ENCODE assay signal across 6 cellular contexts in the genomic region with DNA sequence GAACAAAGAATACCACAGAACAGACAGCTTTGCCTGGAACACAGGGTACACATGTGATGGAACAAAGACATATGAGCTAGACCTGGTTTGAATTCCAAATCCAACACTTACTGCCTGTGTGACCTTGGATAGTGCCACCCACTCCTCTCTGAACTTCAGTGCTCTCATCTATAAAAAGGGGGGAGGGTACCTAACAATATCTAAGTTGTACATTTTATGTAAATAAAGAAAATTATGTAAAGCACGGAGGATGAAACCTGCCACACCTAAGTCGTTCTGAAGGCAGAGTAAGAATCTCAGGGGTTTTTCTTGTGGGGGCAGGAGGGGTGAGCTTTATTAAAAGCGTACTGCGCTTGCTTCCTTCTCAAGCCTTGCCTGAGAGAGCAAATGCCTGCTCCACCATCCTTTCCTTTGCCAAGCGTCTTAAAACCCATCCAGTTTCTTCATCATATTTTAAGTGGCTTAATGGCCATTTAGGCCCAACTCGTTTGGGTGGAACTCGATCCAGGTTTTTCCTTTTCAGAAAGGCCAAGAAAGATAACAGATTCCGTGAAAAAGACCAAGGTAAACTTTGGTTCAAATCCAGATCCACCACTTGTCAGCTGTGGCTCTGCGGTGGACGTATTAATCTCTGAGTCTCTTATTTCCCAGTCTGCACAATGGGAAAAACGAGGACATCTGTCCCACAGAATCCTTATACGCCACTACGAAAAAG. TPM values are rescaled to one million over a fixed set of nuclear protein-coding genes. Genes with fewer than 3 reads are reported as not detected.
DNase-seq lines count a peak whose midpoint lies in the region; ATAC-seq, FAIRE-seq and TF ChIP-seq lines count a peak whose summit lies in the region.

No MANE protein-coding gene starts in this region.

- H3K56ac ChIP-seq in IMR-90 (ENCODE audit: extremely low read depth, insufficient read depth, low read length): peak overlapping the region; percentile 22; the same call in 1 of the 2 replicates

- peak overlapping the region; percentile 65 for H3K23ac ChIP-seq in IMR-90 (ENCODE audit: low read depth, low read length)

- H3K18ac ChIP-seq in IMR-90 (ENCODE audit: low read depth, low read length): peak overlapping the region; percentile 77

- no TSS peak for BruUV-seq in IMR-90 (replicated peaks; lab: Mats Ljungman, UMichigan)

- peaks cover 32% of the 10 kb centered on the region for H4K20me1 ChIP-seq in IMR-90 (ENCODE audit: insufficient read depth, low read length)

- peak overlapping the region; percentile 58 for H2AK9ac ChIP-seq in IMR-90 (replicated peaks; ENCODE audit: low read depth, low read length, poor library complexity)

- H4K8ac ChIP-seq in IMR-90 (ENCODE audit: low read depth in 2 of 2, low read length in 2 of 2): peak overlapping the region; percentile 39 to 43; a peak in 3 of 4 replicates

- H3K27ac ChIP-seq in IMR-90 (ENCODE audit: insufficient read depth, low read length): peak overlapping the region; percentile 70
- peak overlapping the region; percentile 48 to 92 (median 84) for H3K27ac ChIP-seq in body of pancreas

- H3K27me3 Mint-ChIP-seq in natural killer cell treated with Interleukin-12 subunit alpha and Interleukin-12 subunit beta and Interleukin-15 and Interleukin-18, amount 100 ng/mL, for 72 hours: no peaks in the 10 kb centered on the region

- H3K27me3 ChIP-seq in IMR-90 (ENCODE audit: control insufficient read depth, insufficient read depth, low read length) (no peaks in the 10 kb centered on the region), body of pancreas (no peaks in the 10 kb centered on the region)

- H3K9me3 Mint-ChIP-seq in natural killer cell treated with Interleukin-12 subunit alpha and Interleukin-12 subunit beta and Interleukin-15 and Interleukin-18, amount 100 ng/mL, for 72 hours: peaks cover 3% of the 10 kb centered on the region

- no peak for FAIRE-seq in GM12891 (lab: Jason Lieb, UNC)

- POLR2A ChIA-PET in IMR-90 (lab: Charles Lee; ENCODE audit: unreplicated experiment): interaction anchor here (1.2 kb wide), 1 partner anchor 20 kb away, joined by 3 read pairs; no protein-coding TSS in a partner anchor

- H2BK15ac ChIP-seq in IMR-90 (ENCODE audit: low read depth, low read length): no peak overlapping the region

- ATAC-seq in IMR-90 (ENCODE audit: low read depth) (no peak), body of pancreas (no peak), GM21526 (IDR thresholded peaks at IDR 0.05; ENCODE audit: low FRiP score, unreplicated experiment) (no peak), HG03095 (IDR thresholded peaks at IDR 0.05; ENCODE audit: unreplicated experiment) (no peak)
- ATAC-seq in natural killer cell treated with Interleukin-12 subunit alpha and Interleukin-12 subunit beta and Interleukin-15 and Interleukin-18, amount 100 ng/mL, for 72 hours: no peak

- H3K4me1 Mint-ChIP-seq in natural killer cell treated with Interleukin-12 subunit alpha and Interleukin-12 subunit beta and Interleukin-15 and Interleukin-18, amount 100 ng/mL, for 72 hours (ENCODE audit: low read depth in 2 of 2): peaks cover 51 to 53% of the 10 kb centered on the region in 2 donors

- peak overlapping the region; percentile 17 for H3K4ac ChIP-seq in IMR-90 (ENCODE audit: low read depth, low read length)

- H2BK5ac ChIP-seq in IMR-90 (ENCODE audit: low read depth, low read length, poor library complexity, severe bottlenecking): peak overlapping the region; percentile 38

- peaks cover 15% of the 10 kb centered on the region for H3K36me3 ChIP-seq in IMR-90 (ENCODE audit: control insufficient read depth, insufficient read depth, low read length)
- no peaks in the 10 kb centered on the region for H3K36me3 ChIP-seq in body of pancreas (replicated peaks in 1 of 2; ENCODE audit: insufficient read depth in 1 of 2, low read depth in 2 of 2)

- H3K9me3 ChIP-seq in IMR-90 (ENCODE audit: control insufficient read depth, insufficient read depth, low read length) (no peaks in the 10 kb centered on the region), body of pancreas (no peaks in the 10 kb centered on the region)

- TF ChIP-seq POLR2A in IMR-90 (IDR thresholded peaks at IDR 0.05; ENCODE audit: low read depth, low read length): no peak
- no peak for TF ChIP-seq POLR2A in body of pancreas (IDR thresholded peaks at IDR 0.05)
- no peak for TF ChIP-seq POLR2A in GM12891 (IDR thresholded peaks at IDR 0.05; ENCODE audit: low read depth, low read length)

- peak overlapping the region; percentile 91 for H2AFZ ChIP-seq in IMR-90 (replicated peaks; ENCODE audit: low read length, poor library complexity)

- H3K4me2 ChIP-seq in IMR-90 (ENCODE audit: low read depth, low read length): peak overlapping the region; percentile 99

- H2AK5ac ChIP-seq in IMR-90 (ENCODE audit: low read depth, low read length): no peak overlapping the region; the same call in 1 of the 2 replicates

- H3K9me1 ChIP-seq in IMR-90 (ENCODE audit: insufficient read depth, low read length): peaks cover 6% of the 10 kb centered on the region

- CTCF ChIA-PET in IMR-90 (lab: Yijun Ruan, JAX): interaction anchor here (0.7 to 1.6 kb wide), 2 partner anchors 44 to 57 kb away, joined by 3 to 8 read pairs; no protein-coding TSS in a partner anchor

- H3K27ac Mint-ChIP-seq in natural killer cell treated with Interleukin-12 subunit alpha and Interleukin-12 subunit beta and Interleukin-15 and Interleukin-18, amount 100 ng/mL, for 72 hours: peak overlapping the region; percentile 95 to 99

- WGBS in IMR-90 (ENCODE audit: extremely low coverage in 2 of 2, insufficient read length in 1 of 2), 2 experiments: 0% methylated on average over 4 of the region's 13 CpGs; no CpG with 5 or more reads in 1 of the 2 experiments
- WGBS in body of pancreas, 2 donors: 2 to 5% methylated on average over 13 of the region's 13 CpGs

- intact Hi-C loops in IMR-90 (cut with micrococcal nuclease) (loop anchor here (2.0 to 5.0 kb wide), 2 partner anchors 49 to 748 kb away; partner anchors contain the start of genes BTBD7 and IFI27L2), body of pancreas (cut with DNase I) (no loop called here)

- H3K14ac ChIP-seq in IMR-90 (replicated peaks; ENCODE audit: low read depth, low read length): peak overlapping the region; percentile 32

- H4K91ac ChIP-seq in IMR-90 (ENCODE audit: insufficient read depth, low read depth, low read length): no peak overlapping the region

- H3K36me3 Mint-ChIP-seq in natural killer cell treated with Interleukin-12 subunit alpha and Interleukin-12 subunit beta and Interleukin-15 and Interleukin-18, amount 100 ng/mL, for 72 hours: peaks cover 26% of the 10 kb centered on the region

- peak overlapping the region; percentile 96 for H3K4me3 Mint-ChIP-seq in natural killer cell treated with Interleukin-12 subunit alpha and Interleukin-12 subunit beta and Interleukin-15 and Interleukin-18, amount 100 ng/mL, for 72 hours

- dilution Hi-C loops in IMR-90 (cut with HindIII; ENCODE audit: low sequenced_read_pairs, unreplicated experiment): no loop called here

- no peak overlapping the region for H2BK120ac ChIP-seq in IMR-90 (ENCODE audit: low read depth, low read length)

- H3K4me1 ChIP-seq in IMR-90 (ENCODE audit: control insufficient read depth, insufficient read depth, low read length): peaks cover 6% of the 10 kb centered on the region
- peaks cover 53% of the 10 kb centered on the region for H3K4me1 ChIP-seq in body of pancreas

- H4K5ac ChIP-seq in IMR-90 (ENCODE audit: low read depth, low read length): peak overlapping the region; percentile 77

- no peak for TF ChIP-seq CTCF in IMR-90 (conservative IDR thresholded peaks at IDR 0.05; ENCODE audit: low read depth, low read length)
- TF ChIP-seq CTCF in body of pancreas (IDR thresholded peaks at IDR 0.05): no peak

- DNase-seq in IMR-90 (peak; percentile 42), body of pancreas (no peak), GM12891 (ENCODE audit: insufficient read length, low spot score) (no peak)
- no peak for DNase-seq in natural killer cell treated with Interleukin-12 subunit alpha and Interleukin-12 subunit beta and Interleukin-15 and Interleukin-18, amount 100 ng/mL, for 72 hours (ENCODE audit: low spot score)

- H3K79me1 ChIP-seq in IMR-90 (ENCODE audit: low read depth in 1 of 2, low read length in 2 of 2): peaks cover 22 to 50% of the 10 kb centered on the region in 2 experiments

- peak overlapping the region; percentile 84 for H3K4me3 ChIP-seq in IMR-90 (ENCODE audit: insufficient read depth, low read depth, low read length)
- H3K4me3 ChIP-seq in body of pancreas: peak overlapping the region; percentile 82 to 85

- in situ Hi-C loops in IMR-90 (cut with MboI; ENCODE audit: low sequenced_read_pairs): no loop called here

- TF ChIP-seq RAD21 in IMR-90 (IDR thresholded peaks at IDR 0.05; ENCODE audit: low read length): no peak

- no peak overlapping the region for H2BK20ac ChIP-seq in IMR-90 (ENCODE audit: low read depth, low read length)

- H3K9ac ChIP-seq in IMR-90 (ENCODE audit: low read depth, low read length): peak overlapping the region; percentile 84

RNA-seq across cellular contexts. Expression of gene DDX24, which starts 1.0 kb away (rescaled TPM):
- total RNA-seq in IMR-90 (2012; rRNA removed) (152 and 155 TPM in 2 replicates), body of pancreas (10 to 100 TPM; 48.0 to 95.6 TPM)
- polyA plus RNA-seq in IMR-90 (2012; rRNA removed): 126 and 134 TPM in 2 replicates
- 45.5 and 138 TPM in 2 replicates for polyA plus RNA-seq in IMR-90 (2012; cell fraction: cytosol; rRNA removed)
- polyA plus RNA-seq in IMR-90 (2012; cell fraction: nucleus; rRNA removed; ENCODE audit: low replicate concordance): 53.5 and 184 TPM in 2 replicates
- total RNA-seq in natural killer cell treated with Interleukin-12 subunit alpha and Interleukin-12 subunit beta and Interleukin-15 and Interleukin-18, amount 100 ng/mL, for 72 hours: 100 to 1,000 TPM; 168 to 241 TPM
- 163 TPM for polyA plus RNA-seq in GM12891 (2012; ENCODE audit: low read depth, missing spikeins)

RNA-seq across cellular contexts. Expression of gene IFI27L1, which starts 1.1 kb away (rescaled TPM):
- 10.8 and 13.3 TPM in 2 replicates for total RNA-seq in IMR-90 (2012; rRNA removed)
- 22.5 and 24.3 TPM in 2 replicates for polyA plus RNA-seq in IMR-90 (2012; rRNA removed)
- polyA plus RNA-seq in IMR-90 (2012; cell fraction: cytosol; rRNA removed): 48.4 and 49.9 TPM in 2 replicates
- 24.0 and 35.5 TPM in 2 replicates for polyA plus RNA-seq in IMR-90 (2012; cell fraction: nucleus; rRNA removed; ENCODE audit: low replicate concordance)
- total RNA-seq in body of pancreas: 1 to 10 TPM; 3.4 to 5.6 TPM
- 10 to 100 TPM; 22.9 to 23.0 TPM for total RNA-seq in natural killer cell treated with Interleukin-12 subunit alpha and Interleukin-12 subunit beta and Interleukin-15 and Interleukin-18, amount 100 ng/mL, for 72 hours
- polyA plus RNA-seq in GM12891 (2012; ENCODE audit: low read depth, missing spikeins): 18.6 TPM

RNA-seq across cellular contexts. Expression of gene IFI27, which starts 30.5 kb away (rescaled TPM):
- total RNA-seq in IMR-90 (2012; rRNA removed) (under 0.01 TPM in 1 of 2 replicates, not detected in the other), body of pancreas (10 to 100 TPM in 1 of 2 donors, 1 to 10 TPM in 1; 8.8 to 38.6 TPM)
- 0.60 and 1.2 TPM in 2 replicates for polyA plus RNA-seq in IMR-90 (2012; rRNA removed)
- 2.8 TPM in 1 of 2 replicates, not detected in the other for polyA plus RNA-seq in IMR-90 (2012; cell fraction: cytosol; rRNA removed)
- polyA plus RNA-seq in IMR-90 (2012; cell fraction: nucleus; rRNA removed; ENCODE audit: low replicate concordance): 4.2 and 8.7 TPM in 2 replicates
- 1 to 10 TPM; 1.5 to 1.7 TPM for total RNA-seq in natural killer cell treated with Interleukin-12 subunit alpha and Interleukin-12 subunit beta and Interleukin-15 and Interleukin-18, amount 100 ng/mL, for 72 hours
- polyA plus RNA-seq in GM12891 (2012; ENCODE audit: low read depth, missing spikeins): 2.4 TPM

RNA-seq across cellular contexts. Expression of gene IFI27L2, which starts 49.4 kb away (rescaled TPM):
- 43.0 and 111 TPM in 2 replicates for total RNA-seq in IMR-90 (2012; rRNA removed)
- 187 and 261 TPM in 2 replicates for polyA plus RNA-seq in IMR-90 (2012; rRNA removed)
- 441 and 716 TPM in 2 replicates for polyA plus RNA-seq in IMR-90 (2012; cell fraction: cytosol; rRNA removed)
- polyA plus RNA-seq in IMR-90 (2012; cell fraction: nucleus; rRNA removed; ENCODE audit: low replicate concordance): 72.6 and 129 TPM in 2 replicates
- 10 to 100 TPM; 12.7 to 66.3 TPM for total RNA-seq in body of pancreas
- 10 to 100 TPM; 61.3 to 73.8 TPM for total RNA-seq in natural killer cell treated with Interleukin-12 subunit alpha and Interleukin-12 subunit beta and Interleukin-15 and Interleukin-18, amount 100 ng/mL, for 72 hours
- polyA plus RNA-seq in GM12891 (2012; ENCODE audit: low read depth, missing spikeins): 140 TPM

RNA-seq across cellular contexts. Expression of gene OTUB2, which starts 53.9 kb away (rescaled TPM):
- 2.2 and 2.5 TPM in 2 replicates for total RNA-seq in IMR-90 (2012; rRNA removed)
- polyA plus RNA-seq in IMR-90 (2012; rRNA removed): 1.0 and 1.1 TPM in 2 replicates
- 0.50 and 0.87 TPM in 2 replicates for polyA plus RNA-seq in IMR-90 (2012; cell fraction: cytosol; rRNA removed)
- polyA plus RNA-seq in IMR-90 (2012; cell fraction: nucleus; rRNA removed; ENCODE audit: low replicate concordance): 0.95 and 1.3 TPM in 2 replicates
- total RNA-seq in body of pancreas: 1 to 10 TPM in 1 of 2 donors, under 1 TPM in 1; 0.33 to 1.8 TPM
- under 1 TPM; 0.14 to 0.22 TPM for total RNA-seq in natural killer cell treated with Interleukin-12 subunit alpha and Interleukin-12 subunit beta and Interleukin-15 and Interleukin-18, amount 100 ng/mL, for 72 hours
- polyA plus RNA-seq in GM12891 (2012; ENCODE audit: low read depth, missing spikeins): 0.28 TPM
